In genomic region chr4:173590697-173591096, GRCh38 we compare ENCODE assay signal across 27 cellular contexts.
"Had no signal": no experiment of that assay in that cellular context is flagged by ENCODE, and none has a peak within 500 bp of the region (broad histone marks: within the 10 kb centered on the region; RNA-seq: fewer than 3 reads in every experiment).

No MANE protein-coding gene starts in this region.

- H3K4me1 ChIP-seq: colonic mucosa, gastrocnemius medialis, pancreas, stomach, tibial nerve, upper lobe of left lung had no signal

- H3K27ac ChIP-seq: colonic mucosa, epithelial cell of prostate, gastrocnemius medialis, neutrophil, pancreas, sigmoid colon, stomach, tibial nerve, upper lobe of left lung had no signal

- H3K9me3 ChIP-seq: colonic mucosa, gastrocnemius medialis, mucosa of descending colon, neutrophil, pancreas, sigmoid colon, stomach, tibial nerve, upper lobe of left lung had no signal

- H3K4me3 Mint-ChIP-seq: dendritic cell treated with granulocyte-macrophage colony-stimulating factor and Interleukin-4, amounts not matched to agents 40 ng/mL and 50 ng/mL, for 4 days; endodermal cell; mesothelial cell of epicardium; naive B cell; natural killer cell treated with Interleukin-12 subunit alpha and Interleukin-12 subunit beta and Interleukin-15 and Interleukin-18, amount 100 ng/mL, for 72 hours; neural crest cell; stimulated activated effector memory CD8-positive, alpha-beta T cell treated with anti-CD3 and anti-CD28 coated beads, Interleukin-12 subunit alpha, Interleukin-12 subunit beta, amount 100 ng/mL, for 72 hours had no signal

- H3K36me3 Mint-ChIP-seq: mesothelial cell of epicardium; naive B cell; natural killer cell treated with Interleukin-12 subunit alpha and Interleukin-12 subunit beta and Interleukin-15 and Interleukin-18, amount 100 ng/mL, for 72 hours; stimulated activated effector memory CD8-positive, alpha-beta T cell treated with anti-CD3 and anti-CD28 coated beads, Interleukin-12 subunit alpha, Interleukin-12 subunit beta, amount 100 ng/mL, for 72 hours had no signal

- H3K4me3 ChIP-seq: colonic mucosa, gastrocnemius medialis, mucosa of descending colon, pancreas, sigmoid colon, stomach, tibial nerve, upper lobe of left lung had no signal

- H3K27me3 ChIP-seq: colonic mucosa, gastrocnemius medialis, pancreas, sigmoid colon, stomach, tibial nerve, upper lobe of left lung had no signal

- ATAC-seq: esophagus mucosa; gastrocnemius medialis; mucosa of descending colon; natural killer cell treated with Interleukin-12 subunit alpha and Interleukin-12 subunit beta and Interleukin-15 and Interleukin-18, amount 100 ng/mL, for 72 hours; pancreas; stimulated activated effector memory CD8-positive, alpha-beta T cell treated with anti-CD3 and anti-CD28 coated beads, Interleukin-12 subunit alpha, Interleukin-12 subunit beta, amount 100 ng/mL, for 72 hours had no signal

- H3K36me3 ChIP-seq: colonic mucosa, gastrocnemius medialis, neutrophil, pancreas, sigmoid colon, stomach, tibial nerve, upper lobe of left lung had no signal

- H3K4me1 Mint-ChIP-seq: endodermal cell; naive B cell; neural crest cell; stimulated activated effector memory CD8-positive, alpha-beta T cell treated with anti-CD3 and anti-CD28 coated beads, Interleukin-12 subunit alpha, Interleukin-12 subunit beta, amount 100 ng/mL, for 72 hours had no signal

- H3K9me3 Mint-ChIP-seq: dendritic cell treated with granulocyte-macrophage colony-stimulating factor and Interleukin-4, amounts not matched to agents 40 ng/mL and 50 ng/mL, for 4 days; endodermal cell; mesothelial cell of epicardium; natural killer cell treated with Interleukin-12 subunit alpha and Interleukin-12 subunit beta and Interleukin-15 and Interleukin-18, amount 100 ng/mL, for 72 hours; neural crest cell; stimulated activated effector memory CD8-positive, alpha-beta T cell treated with anti-CD3 and anti-CD28 coated beads, Interleukin-12 subunit alpha, Interleukin-12 subunit beta, amount 100 ng/mL, for 72 hours had no signal

- H3K27ac Mint-ChIP-seq: dendritic cell treated with granulocyte-macrophage colony-stimulating factor and Interleukin-4, amounts not matched to agents 40 ng/mL and 50 ng/mL, for 4 days; endodermal cell; mesothelial cell of epicardium; naive B cell; natural killer cell treated with Interleukin-12 subunit alpha and Interleukin-12 subunit beta and Interleukin-15 and Interleukin-18, amount 100 ng/mL, for 72 hours; stimulated activated effector memory CD8-positive, alpha-beta T cell treated with anti-CD3 and anti-CD28 coated beads, Interleukin-12 subunit alpha, Interleukin-12 subunit beta, amount 100 ng/mL, for 72 hours had no signal

- DNase-seq: colonic mucosa; effector CD8-positive, alpha-beta T cell; endodermal cell; foreskin fibroblast; gastrocnemius medialis; head of caudate nucleus; hippocampal formation; kidney glomerular epithelial cell; mesenchymal stem cell; mucosa of descending colon; naive B cell; pancreas; sigmoid colon; stimulated activated CD4-positive, alpha-beta T cell treated with anti-CD3 and anti-CD28 coated beads, Interleukin-2, amount 100 ng/mL, for 24 hours; stimulated activated CD4-positive, alpha-beta T cell treated with anti-CD3 and anti-CD28 coated beads, Interleukin-4, amount 100 ng/mL, for 24 hours; stimulated activated naive CD4-positive, alpha-beta T cell treated with Interleukin-2 at 50 U/mL for 16 hours; stomach; upper lobe of left lung had no signal
